8 cellular contexts compared by ENCODE assay signal in the genomic region with DNA sequence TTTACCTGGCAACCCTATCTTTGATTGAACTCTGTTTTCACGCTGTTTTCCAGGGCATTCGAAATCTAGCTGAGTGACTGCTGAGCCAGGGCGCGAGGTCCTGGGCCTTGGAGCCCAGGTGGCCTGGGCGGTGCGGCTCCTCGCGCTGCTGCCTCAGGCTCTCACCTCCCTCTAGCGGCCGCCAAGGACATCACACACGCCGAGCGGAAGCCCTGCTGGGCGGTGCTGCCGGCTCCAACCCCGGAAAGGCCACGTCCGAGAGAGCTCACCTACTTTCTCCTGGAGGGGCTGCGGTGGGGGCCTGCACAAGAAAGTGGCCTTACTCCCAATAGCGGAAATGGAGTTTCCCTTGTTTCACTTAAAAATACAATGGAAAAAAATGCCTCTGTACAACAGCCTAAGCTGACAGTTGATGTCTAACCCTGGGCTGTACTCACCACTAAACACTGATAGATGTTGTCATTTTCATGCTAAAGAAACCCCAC.
DNase-seq lines count a peak whose midpoint lies in the region; ATAC-seq lines count a peak whose summit lies in the region.

No MANE protein-coding gene starts in this region.

- no peak overlapping the region for H3K27ac ChIP-seq in CD4-positive, alpha-beta memory T cell (ENCODE audit: low read depth, low read length)

- peak; percentile 65 to 73 (median 70) for DNase-seq in CD4-positive, alpha-beta memory T cell
- DNase-seq in NCI-H526 treated with DMSO at 0.1 percent for 48 hours (lab: John Stamatoyannopoulos, UW), result peak; percentile 62
- peak; percentile 80 to 85 for DNase-seq in activated CD4-positive, alpha-beta T cell treated with anti-CD3 and anti-CD28 coated beads, Interleukin-2, amount 50 U/mL, for 48 hours
- DNase-seq in dermis microvascular lymphatic vessel endothelial cell (ENCODE audit: low read depth in 2 of 2), result peak; percentile 15 to 72
- peak; percentile 74 to 75 for DNase-seq in lung microvascular endothelial cell (ENCODE audit: low read depth in 2 of 2)
- DNase-seq in stimulated activated CD8-positive, alpha-beta memory T cell treated with anti-CD3 and anti-CD28 coated beads, Interleukin-12 subunit alpha, Interleukin-12 subunit beta, amount 100 ng/mL, for 1 hour (ENCODE audit: low read depth), result peak; percentile 59

- no peaks in the 10 kb centered on the region for H3K9me3 Mint-ChIP-seq in CD4-positive, alpha-beta memory T cell

- peaks cover 7 to 20% (median 9%) of the 10 kb centered on the region in 4 donors for H3K4me1 Mint-ChIP-seq in CD4-positive, alpha-beta memory T cell

- H3K27ac Mint-ChIP-seq in CD4-positive, alpha-beta memory T cell, result peak overlapping the region in 4 of 7 donors; percentile 52 to 74 (median 64)

- H3K36me3 Mint-ChIP-seq in CD4-positive, alpha-beta memory T cell, result no peaks in the 10 kb centered on the region

- CTCF ChIA-PET in CD4-positive, alpha-beta memory T cell (lab: Charles Lee; ENCODE audit: partially characterized antibody), result interaction anchor here (0.7 to 2.7 kb wide), 38 partner anchors 7 to 1884 kb away, joined by 3 to 17 read pairs (median 4); a partner anchor contains a TSS

- H3K4me3 ChIP-seq in CD4-positive, alpha-beta memory T cell (ENCODE audit: low read length in 2 of 2), result no peak overlapping the region

- H3K36me3 ChIP-seq in CD4-positive, alpha-beta memory T cell (ENCODE audit: insufficient read depth, low read length), result no peaks in the 10 kb centered on the region

- H3K4me3 Mint-ChIP-seq in CD4-positive, alpha-beta memory T cell, result peak overlapping the region; percentile 16 to 79 (median 70)

- ATAC-seq in GM19397 (IDR thresholded peaks at IDR 0.05; ENCODE audit: unreplicated experiment), result peak; percentile 100
- ATAC-seq in HG03469 (IDR thresholded peaks at IDR 0.05; ENCODE audit: unreplicated experiment), result peak; percentile 99

- H3K27me3 Mint-ChIP-seq in CD4-positive, alpha-beta memory T cell, result peaks cover 3 to 14% of the 10 kb centered on the region in 2 donors

- H3K4me1 ChIP-seq in CD4-positive, alpha-beta memory T cell (ENCODE audit: insufficient read depth, low read length), result peaks cover 3% of the 10 kb centered on the region

- intact Hi-C loops in CD4-positive, alpha-beta memory T cell (cut with micrococcal nuclease), result loop anchor here (1.0 to 5.0 kb wide), 7 partner anchors 77 to 1883 kb away; a partner anchor contains a TSS

- no peaks in the 10 kb centered on the region for H3K9me3 ChIP-seq in CD4-positive, alpha-beta memory T cell (ENCODE audit: control insufficient read depth in 1 of 2, low read length in 2 of 2)

- POLR2A ChIA-PET in CD4-positive, alpha-beta memory T cell (lab: Charles Lee; ENCODE audit: partially characterized antibody), result interaction anchor here (0.8 kb wide), 1 partner anchor 77 kb away, joined by 3 read pairs; no protein-coding TSS in a partner anchor

- no peaks in the 10 kb centered on the region for H3K27me3 ChIP-seq in CD4-positive, alpha-beta memory T cell (ENCODE audit: insufficient read depth, low read length)
